In the genomic region with DNA sequence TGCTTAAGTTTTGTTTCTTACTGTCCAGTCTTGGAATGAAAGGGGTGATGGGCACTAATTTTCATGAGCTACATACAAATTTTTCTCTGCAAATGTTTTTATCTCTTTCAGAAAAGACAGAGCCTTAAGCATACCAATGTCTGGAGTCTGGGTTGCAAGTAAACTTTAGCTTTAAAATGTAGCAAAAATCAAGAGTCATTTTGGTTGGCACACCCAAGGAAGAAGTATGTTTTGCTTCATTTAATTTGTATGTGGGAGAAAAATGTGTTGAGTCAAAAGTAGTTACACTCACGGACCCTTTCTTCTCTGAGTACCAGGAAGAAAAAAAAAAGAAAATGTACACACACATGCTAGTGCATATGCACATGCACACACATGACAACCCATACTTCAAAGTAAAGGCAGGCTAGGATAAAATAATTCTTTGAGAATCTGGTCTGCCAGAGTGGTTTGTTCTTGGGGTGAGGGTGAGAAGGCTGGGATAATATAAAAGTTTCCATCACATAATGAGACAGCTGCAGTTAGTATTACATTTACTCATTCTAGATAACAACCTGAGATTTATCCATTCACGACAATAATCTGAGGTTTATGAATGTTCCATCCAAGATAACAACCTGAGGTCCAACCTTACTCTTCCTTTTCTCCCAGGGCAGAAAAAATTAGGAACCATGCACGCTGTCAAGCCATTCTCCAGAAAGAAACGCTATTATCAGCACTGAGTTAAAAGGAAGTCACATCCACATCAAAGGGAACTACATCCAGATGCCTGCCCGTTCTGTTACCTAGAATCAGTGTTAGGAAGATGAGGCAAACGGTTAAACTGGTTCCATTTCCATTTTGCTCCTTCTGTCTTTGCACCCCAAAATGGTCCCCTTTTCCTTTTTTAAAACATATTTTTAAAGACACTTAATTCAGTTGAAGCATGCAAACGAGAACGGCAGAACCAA, we compare ENCODE assay signal across 1 cellular context.
TF ChIP-seq lines count a peak whose summit lies in the region.

No MANE protein-coding gene starts in this region.

TF ChIP-seq in GM12878, 131 proteins besides CTCF, POLR2A, EP300 and RAD21:
- TF ChIP-seq TCF7 (IDR thresholded peaks at IDR 0.05; ENCODE audit: borderline replicate concordance) (peak; percentile 33; the same call in 1 of the 2 replicates), FOXM1 (IDR thresholded peaks at IDR 0.05; ENCODE audit: low read depth, low read length) (no peak)
